Comparison of ENCODE assay signal across 8 cellular contexts in the genomic region with DNA sequence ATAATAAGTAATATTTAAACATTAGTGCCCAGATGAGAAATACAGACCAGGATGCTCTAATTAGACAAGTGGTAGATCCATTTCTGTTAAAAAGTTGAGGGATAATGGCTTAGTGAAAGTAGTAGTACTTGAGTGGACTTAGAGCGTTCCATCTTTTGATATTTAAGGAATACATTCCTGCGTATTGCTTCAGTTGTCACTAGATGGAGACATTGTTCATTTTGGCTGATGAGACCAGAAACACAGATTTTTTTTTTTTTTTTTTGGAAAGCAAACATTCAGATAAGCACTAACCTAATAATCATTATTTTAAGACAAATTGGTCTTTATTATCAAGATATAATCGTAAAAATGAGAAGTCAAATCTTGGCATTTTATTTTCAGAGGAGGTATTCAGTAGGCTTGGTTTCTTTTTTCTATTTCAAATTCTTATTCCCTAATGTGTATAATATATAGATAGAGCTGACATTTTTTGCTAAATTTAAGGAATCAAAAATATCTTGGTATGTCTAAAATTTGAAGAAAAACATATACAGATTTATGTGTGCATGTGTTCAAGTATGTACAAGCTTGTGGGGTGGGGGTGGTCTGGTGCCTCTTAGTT.
DNase-seq lines count a peak whose midpoint lies in the region; ATAC-seq and TF ChIP-seq lines count a peak whose summit lies in the region.

No MANE protein-coding gene starts in this region.

- peaks cover 1% of the 10 kb centered on the region for H3K36me3 Mint-ChIP-seq in activated CD8-positive, alpha-beta memory T cell treated with anti-CD3 and anti-CD28 coated beads, Interleukin-2, amount 10 ng/mL, durations not matched to agents 7 days and 5 days

- H3K27ac Mint-ChIP-seq in activated CD8-positive, alpha-beta memory T cell treated with anti-CD3 and anti-CD28 coated beads, Interleukin-2, amount 10 ng/mL, durations not matched to agents 7 days and 5 days, result no peak overlapping the region

- H3K9me3 Mint-ChIP-seq in activated CD8-positive, alpha-beta memory T cell treated with anti-CD3 and anti-CD28 coated beads, Interleukin-2, amount 10 ng/mL, durations not matched to agents 7 days and 5 days (ENCODE audit: low read depth), result no peaks in the 10 kb centered on the region

- H3K4me1 Mint-ChIP-seq in activated CD8-positive, alpha-beta memory T cell treated with anti-CD3 and anti-CD28 coated beads, Interleukin-2, amount 10 ng/mL, durations not matched to agents 7 days and 5 days, result no peaks in the 10 kb centered on the region

- peak; percentile 11 for DNase-seq in AG04450 (ENCODE audit: low read depth, low spot score)
- peak; percentile 1 for DNase-seq in H7
- peak; percentile 43 for DNase-seq in RPMI7951 (ENCODE audit: low read depth)
- peak; percentile 15 to 59 for DNase-seq in foreskin fibroblast
- DNase-seq in amygdala (lab: John Stamatoyannopoulos, UW), result no peak
- no peak for DNase-seq in activated CD8-positive, alpha-beta memory T cell treated with anti-CD3 and anti-CD28 coated beads, Interleukin-2, amount 10 ng/mL, durations not matched to agents 7 days and 5 days
- no peak for DNase-seq in stimulated activated CD4-positive, alpha-beta T cell treated with anti-CD3 and anti-CD28 coated beads, Interleukin-12 subunit alpha, Interleukin-12 subunit beta, amount 100 ng/mL, for 4 hours

- no peak for ATAC-seq in activated CD8-positive, alpha-beta memory T cell treated with anti-CD3 and anti-CD28 coated beads, Interleukin-2, amount 10 ng/mL, durations not matched to agents 7 days and 5 days
- ATAC-seq in GM18498 (IDR thresholded peaks at IDR 0.05; ENCODE audit: unreplicated experiment), result no peak

- H3K4me3 Mint-ChIP-seq in activated CD8-positive, alpha-beta memory T cell treated with anti-CD3 and anti-CD28 coated beads, Interleukin-2, amount 10 ng/mL, durations not matched to agents 7 days and 5 days, result no peak overlapping the region

- H3K27me3 Mint-ChIP-seq in activated CD8-positive, alpha-beta memory T cell treated with anti-CD3 and anti-CD28 coated beads, Interleukin-2, amount 10 ng/mL, durations not matched to agents 7 days and 5 days, result no peaks in the 10 kb centered on the region

- TF ChIP-seq CTCF in AG04450 (IDR thresholded peaks at IDR 0.05; ENCODE audit: low read depth, low read length) (peak; percentile 83), foreskin fibroblast (IDR thresholded peaks at IDR 0.05; ENCODE audit: low read depth, low read length) (peak; percentile 64)

- H3K36me3 ChIP-seq in H7 (replicated peaks; ENCODE audit: control insufficient read depth, insufficient read depth, low read length), result no peaks in the 10 kb centered on the region

- H3K27me3 ChIP-seq in AG04450 (ENCODE audit: control insufficient read depth, insufficient read depth, low read length), result no peaks in the 10 kb centered on the region
- H3K27me3 ChIP-seq in H7 (ENCODE audit: control insufficient read depth, insufficient read depth, low read length), result no peaks in the 10 kb centered on the region

- no peak overlapping the region for H3K27ac ChIP-seq in AG04450 (ENCODE audit: low read depth, low read length)

- no peaks in the 10 kb centered on the region for H3K9me3 ChIP-seq in AG04450 (ENCODE audit: control insufficient read depth, insufficient read depth, low read length)

- CTCF ChIA-PET in AG04450 (lab: Charles Lee), result interaction anchor here (0.6 to 1.8 kb wide), 24 partner anchors 8 to 1921 kb away, joined by 3 to 12 read pairs (median 4); no protein-coding TSS in a partner anchor
- CTCF ChIA-PET in activated CD8-positive, alpha-beta memory T cell treated with anti-CD3 and anti-CD28 coated beads, Interleukin-2, amount 10 ng/mL, durations not matched to agents 7 days and 5 days (lab: Charles Lee), result interaction anchor here (0.8 to 1.2 kb wide), 2 partner anchors 8 to 399 kb away, joined by 3 to 4 read pairs; no protein-coding TSS in a partner anchor

- POLR2A ChIA-PET in AG04450 (lab: Yijun Ruan, JAX), result no interaction called here

- H3K4me3 ChIP-seq in AG04450 (ENCODE audit: low read depth, low read length), result no peak overlapping the region
- H3K4me3 ChIP-seq in H7 (ENCODE audit: insufficient read depth, low read depth, low read length), result no peak overlapping the region
- no peak overlapping the region for H3K4me3 ChIP-seq in foreskin fibroblast (ENCODE audit: low read depth in 1 of 2, low read length in 2 of 2)

Comparison
In these comparisons a context has a peak if more than half of its experiments do, and no peak if none do; other contexts are left out.
1. DNase-seq: peak in AG04450 (single experiment), H7 (single experiment), RPMI7951 (single experiment) and foreskin fibroblast (2 of 2); none in amygdala (0 of 56), activated CD8-positive, alpha-beta memory T cell treated with anti-CD3 and anti-CD28 coated beads, Interleukin-2, amount 10 ng/mL, durations not matched to agents 7 days and 5 days (single experiment) and stimulated activated CD4-positive, alpha-beta T cell treated with anti-CD3 and anti-CD28 coated beads, Interleukin-12 subunit alpha, Interleukin-12 subunit beta, amount 100 ng/mL, for 4 hours (single experiment).